In genomic region chr18:28048612-28049011, GRCh38 we compare ENCODE assay signal across 21 cellular contexts.
DNase-seq lines count a peak whose midpoint lies in the region; ATAC-seq, FAIRE-seq and TF ChIP-seq lines count a peak whose summit lies in the region.
"Had no signal": no experiment of that assay in that cellular context is flagged by ENCODE, and none has a peak within 500 bp of the region (broad histone marks: within the 10 kb centered on the region; RNA-seq: fewer than 3 reads in every experiment).

No MANE protein-coding gene starts in this region.

- no peak overlapping the region for H2BK5ac ChIP-seq in IMR-90 (ENCODE audit: low read depth, low read length, poor library complexity, severe bottlenecking)

- H3K79me1 ChIP-seq in IMR-90 (ENCODE audit: low read depth in 1 of 2, low read length in 2 of 2) = peaks cover 18 to 38% of the 10 kb centered on the region in 2 experiments

- no peak for TF ChIP-seq POLR2A in A549 (IDR thresholded peaks at IDR 0.05; ENCODE audit: low read length)
- no peak for TF ChIP-seq POLR2A in IMR-90 (IDR thresholded peaks at IDR 0.05; ENCODE audit: low read depth, low read length)
- no peak for TF ChIP-seq POLR2A in suprapubic skin (IDR thresholded peaks at IDR 0.05)

- H3K4me3 Mint-ChIP-seq in nephron progenitor cell = no peak overlapping the region
- H3K4me3 Mint-ChIP-seq: B cell; CD4-positive, alpha-beta T cell had no signal

- in situ Hi-C loops in IMR-90 (cut with MboI; ENCODE audit: low sequenced_read_pairs) = no loop called here
- in situ Hi-C loops in astrocyte of the cerebellum (cut with HindIII; ENCODE audit: low sequenced_read_pairs) = no loop called here

- H2BK15ac ChIP-seq in IMR-90 (ENCODE audit: low read depth, low read length) = no peak overlapping the region

- H2BK20ac ChIP-seq in IMR-90 (ENCODE audit: low read depth, low read length) = no peak overlapping the region

- H3K4me3 ChIP-seq in A549 (no peak overlapping the region), IMR-90 (ENCODE audit: insufficient read depth, low read depth, low read length) (no peak overlapping the region), astrocyte of the cerebellum (ENCODE audit: low read depth, low read length) (peak overlapping the region; percentile 5), foreskin fibroblast (ENCODE audit: low read depth in 1 of 2, low read length in 2 of 2) (no peak overlapping the region), ascending aorta (peak overlapping the region in 1 of 2 donors; percentile 41), suprapubic skin (no peak overlapping the region)
- H3K4me3 ChIP-seq: Peyer's patch had no signal

- peaks cover 18% of the 10 kb centered on the region for H3K36me3 Mint-ChIP-seq in nephron progenitor cell (ENCODE audit: low read depth)

- DNase-seq in A549 (ENCODE audit: low read depth in 1 of 2, low spot score in 1 of 2) (no peak), IMR-90 (no peak), astrocyte of the cerebellum (ENCODE audit: low read depth) (no peak), nephron progenitor cell (no peak), foreskin fibroblast (no peak), ascending aorta (ENCODE audit: low spot score in 2 of 2) (no peak), suprapubic skin (ENCODE audit: low spot score in 2 of 2) (no peak), NCI-H2196 (lab: John Stamatoyannopoulos, UW; ENCODE audit: unreplicated experiment) (no peak)
- DNase-seq: ACHN; Calu3; CD4-positive, alpha-beta T cell; DND-41; GF-D8; Karpas-422; MM.1S; NCI-H1105 treated with DMSO at 0.1 percent for 48 hours; NCI-H2029 treated with DMSO at 0.1 percent for 48 hours; NCI-H774; Peyer's patch; Right ventricle myocardium superior had no signal

- no peak overlapping the region for H3K23ac ChIP-seq in IMR-90 (ENCODE audit: low read depth, low read length)

- no peak for TF ChIP-seq CTCF in A549 (IDR thresholded peaks at IDR 0.05)
- no peak for TF ChIP-seq CTCF in IMR-90 (conservative IDR thresholded peaks at IDR 0.05; ENCODE audit: low read depth, low read length)
- no peak for TF ChIP-seq CTCF in astrocyte of the cerebellum (IDR thresholded peaks at IDR 0.05; ENCODE audit: low read depth, low read length, missing control alignments)
- no peak for TF ChIP-seq CTCF in nephron progenitor cell (IDR thresholded peaks at IDR 0.05)
- TF ChIP-seq CTCF in foreskin fibroblast (IDR thresholded peaks at IDR 0.05; ENCODE audit: low read depth, low read length) = no peak
- no peak for TF ChIP-seq CTCF in ascending aorta (IDR thresholded peaks at IDR 0.05)
- TF ChIP-seq CTCF in suprapubic skin (IDR thresholded peaks at IDR 0.05) = no peak

- BruUV-seq in IMR-90 (replicated peaks; lab: Mats Ljungman, UMichigan) = no TSS peak

- no peak overlapping the region for H4K5ac ChIP-seq in IMR-90 (ENCODE audit: low read depth, low read length)

- TF ChIP-seq EP300 in A549 (IDR thresholded peaks at IDR 0.05) = no peak
- TF ChIP-seq EP300 in suprapubic skin (IDR thresholded peaks at IDR 0.05) = no peak

- H3K9me3 Mint-ChIP-seq in nephron progenitor cell = no peaks in the 10 kb centered on the region

- no peak overlapping the region for H2AK9ac ChIP-seq in IMR-90 (replicated peaks; ENCODE audit: low read depth, low read length, poor library complexity)

- H3K36me3 ChIP-seq in IMR-90 (ENCODE audit: control insufficient read depth, insufficient read depth, low read length) = no peaks in the 10 kb centered on the region; the same call in 1 of the 2 replicates
- no peaks in the 10 kb centered on the region for H3K36me3 ChIP-seq in ascending aorta
- no peaks in the 10 kb centered on the region for H3K36me3 ChIP-seq in suprapubic skin
- H3K36me3 ChIP-seq: Peyer's patch had no signal

- no peak for FAIRE-seq in A549 (lab: Jason Lieb, UNC)

- POLR2A ChIA-PET in A549 (lab: Yijun Ruan, JAX) (no interaction called here), IMR-90 (lab: Charles Lee; ENCODE audit: unreplicated experiment) (interaction anchor here (0.6 kb wide), 1 partner anchor 1658 kb away, joined by 5 read pairs; no protein-coding TSS in a partner anchor)

- no peak for ATAC-seq in A549
- ATAC-seq in IMR-90 (ENCODE audit: low read depth) = no peak

- no peak overlapping the region for H3K14ac ChIP-seq in IMR-90 (replicated peaks; ENCODE audit: low read depth, low read length)

- H3K56ac ChIP-seq in IMR-90 (ENCODE audit: extremely low read depth, insufficient read depth, low read length) = no peak overlapping the region

- dilution Hi-C loops in IMR-90 (cut with HindIII; ENCODE audit: low sequenced_read_pairs, unreplicated experiment) = no loop called here

- no peak overlapping the region for H3K18ac ChIP-seq in IMR-90 (ENCODE audit: low read depth, low read length)

- H4K8ac ChIP-seq in IMR-90 (ENCODE audit: low read depth in 2 of 2, low read length in 2 of 2) = no peak overlapping the region

- CTCF ChIA-PET in A549 (lab: Yijun Ruan, JAX) (no interaction called here), IMR-90 (lab: Yijun Ruan, JAX) (interaction anchor here (0.6 kb wide), 1 partner anchor 12 kb away, joined by 3 read pairs; no protein-coding TSS in a partner anchor)

- H3K4me1 Mint-ChIP-seq in nephron progenitor cell = peaks cover 62% of the 10 kb centered on the region
- H3K4me1 Mint-ChIP-seq: B cell had no signal

- H3K27ac Mint-ChIP-seq in nephron progenitor cell = peak overlapping the region; percentile 53
- H3K27ac Mint-ChIP-seq: B cell; CD4-positive, alpha-beta T cell had no signal

- H3K9ac ChIP-seq in IMR-90 (ENCODE audit: low read depth, low read length) = no peak overlapping the region

- H2AK5ac ChIP-seq in IMR-90 (ENCODE audit: low read depth, low read length) = no peak overlapping the region

- intact Hi-C loops in IMR-90 (cut with micrococcal nuclease) = no loop called here
- intact Hi-C loops in ascending aorta (cut with DNase I) = no loop called here

- H4K91ac ChIP-seq in IMR-90 (ENCODE audit: insufficient read depth, low read depth, low read length) = no peak overlapping the region

- TF ChIP-seq RAD21 in A549 (conservative IDR thresholded peaks at IDR 0.05 in 1 of 2, IDR thresholded peaks at IDR 0.05 in 1 of 2) (no peak), IMR-90 (IDR thresholded peaks at IDR 0.05; ENCODE audit: low read length) (no peak)

- peaks cover 3% of the 10 kb centered on the region; the same call in 1 of the 2 replicates for H3K9me1 ChIP-seq in IMR-90 (ENCODE audit: insufficient read depth, low read length)

- H3K27ac ChIP-seq in A549 (0 out of 6 replicates have a peak overlapping the region, but pooled peaks of 1 of the 2 experiments have one; percentile 1), IMR-90 (ENCODE audit: insufficient read depth, low read length) (no peak overlapping the region), ascending aorta (no peak overlapping the region), suprapubic skin (no peak overlapping the region)
- H3K27ac ChIP-seq: Peyer's patch had no signal

- peak overlapping the region; percentile 53 for H3K4me2 ChIP-seq in A549
- H3K4me2 ChIP-seq in IMR-90 (ENCODE audit: low read depth, low read length) = 0 out of 2 replicates have a peak overlapping the region, but pooled peaks have one; percentile 24

- no peak overlapping the region for H2AFZ ChIP-seq in IMR-90 (replicated peaks; ENCODE audit: low read length, poor library complexity)

- H2BK120ac ChIP-seq in IMR-90 (ENCODE audit: low read depth, low read length) = no peak overlapping the region

- H3K9me3 ChIP-seq in A549 (no peaks in the 10 kb centered on the region), IMR-90 (ENCODE audit: control insufficient read depth, insufficient read depth, low read length) (no peaks in the 10 kb centered on the region), ascending aorta (no peaks in the 10 kb centered on the region), suprapubic skin (no peaks in the 10 kb centered on the region)
- H3K9me3 ChIP-seq: Peyer's patch had no signal

- H3K27me3 Mint-ChIP-seq in nephron progenitor cell (ENCODE audit: low read depth, poor library complexity) = no peaks in the 10 kb centered on the region
- H3K27me3 Mint-ChIP-seq: B cell; CD4-positive, alpha-beta T cell had no signal

- no peak overlapping the region for H3K4ac ChIP-seq in IMR-90 (ENCODE audit: low read depth, low read length)

- 77% methylated on average over 2 of the region's 2 CpGs for WGBS in A549 (ENCODE audit: missing lambda C conversion rate)
- WGBS in IMR-90 (ENCODE audit: extremely low coverage in 2 of 2, insufficient read length in 1 of 2), 2 experiments = no CpG with 5 or more reads among the region's 2 CpGs
- WGBS in suprapubic skin = 72% methylated on average over 2 of the region's 2 CpGs

- no peaks in the 10 kb centered on the region for H4K20me1 ChIP-seq in IMR-90 (ENCODE audit: insufficient read depth, low read length)

- H3K27me3 ChIP-seq in IMR-90 (ENCODE audit: control insufficient read depth, insufficient read depth, low read length) (no peaks in the 10 kb centered on the region), ascending aorta (no peaks in the 10 kb centered on the region), suprapubic skin (no peaks in the 10 kb centered on the region)
- H3K27me3 ChIP-seq: Peyer's patch had no signal

- peaks cover 19% of the 10 kb centered on the region for H3K4me1 ChIP-seq in A549
- peaks cover 8% of the 10 kb centered on the region for H3K4me1 ChIP-seq in IMR-90 (ENCODE audit: control insufficient read depth, insufficient read depth, low read length)
- H3K4me1 ChIP-seq in ascending aorta = no peaks in the 10 kb centered on the region
- H3K4me1 ChIP-seq in suprapubic skin = no peaks in the 10 kb centered on the region
- H3K4me1 ChIP-seq: Peyer's patch had no signal

TF ChIP-seq in A549, 52 proteins besides CTCF, POLR2A, EP300 and RAD21 (continues in another document):
- TF ChIP-seq ATOH8 (CRISPR knock-in tag; IDR thresholded peaks at IDR 0.05; ENCODE audit: low read depth) (no peak), JUN (IDR thresholded peaks at IDR 0.05) (no peak), BHLHE40 (IDR thresholded peaks at IDR 0.05; ENCODE audit: low read depth, low read length) (no peak)

TF ChIP-seq in IMR-90, 13 proteins besides CTCF, POLR2A, EP300 and RAD21 (continues in another document):
- TF ChIP-seq FOS (IDR thresholded peaks at IDR 0.05; ENCODE audit: low read depth, low read length) (no peak), BHLHE40 (IDR thresholded peaks at IDR 0.05; ENCODE audit: low read depth, low read length) (no peak), USF2 (IDR thresholded peaks at IDR 0.05; ENCODE audit: low read depth, low read length) (no peak), CEBPB (IDR thresholded peaks at IDR 0.05; ENCODE audit: low read depth, low read length) (no peak), SMC3 (IDR thresholded peaks at IDR 0.05; ENCODE audit: low read depth, low read length) (no peak), MXI1 (IDR thresholded peaks at IDR 0.05; ENCODE audit: borderline replicate concordance, low read depth, low read length) (no peak), MAFK (IDR thresholded peaks at IDR 0.05; ENCODE audit: low read depth, low read length) (no peak)
